Comparison of ENCODE assay signal across 1 cellular context in genomic region chr6:13733178-13733851, GRCh38.
A peak's percentile ranks its signal among the peaks of the same experiment; 100 is the strongest.
TF ChIP-seq lines count a peak whose summit lies in the region.

No MANE protein-coding gene starts in this region.

TF ChIP-seq in K562, 482 proteins besides CTCF, POLR2A, EP300 and RAD21 (continued from another document):
- TF ChIP-seq RBBP5 (IDR thresholded peaks at IDR 0.05; ENCODE audit: borderline replicate concordance, insufficient read depth, low read length, poor library complexity, severe bottlenecking) = no peak
- no peak for TF ChIP-seq SMARCB1 (IDR thresholded peaks at IDR 0.05; ENCODE audit: insufficient read length, low read depth)
- TF ChIP-seq CHD1 (IDR thresholded peaks at IDR 0.05; ENCODE audit: low read length) = no peak
- TF ChIP-seq CTBP1 (IDR thresholded peaks at IDR 0.05; ENCODE audit: borderline replicate concordance) = 0 out of 2 replicates have a peak, but pooled peaks have one; percentile 33
- peak in 1 of 2 experiments; percentile 67; a peak in 2 of 4 replicates for TF ChIP-seq FOXK2 (conservative IDR thresholded peaks at IDR 0.05 in 1 of 2, IDR thresholded peaks at IDR 0.05 in 1 of 2; ENCODE audit: low read depth in 2 of 2)
